In the genomic region with DNA sequence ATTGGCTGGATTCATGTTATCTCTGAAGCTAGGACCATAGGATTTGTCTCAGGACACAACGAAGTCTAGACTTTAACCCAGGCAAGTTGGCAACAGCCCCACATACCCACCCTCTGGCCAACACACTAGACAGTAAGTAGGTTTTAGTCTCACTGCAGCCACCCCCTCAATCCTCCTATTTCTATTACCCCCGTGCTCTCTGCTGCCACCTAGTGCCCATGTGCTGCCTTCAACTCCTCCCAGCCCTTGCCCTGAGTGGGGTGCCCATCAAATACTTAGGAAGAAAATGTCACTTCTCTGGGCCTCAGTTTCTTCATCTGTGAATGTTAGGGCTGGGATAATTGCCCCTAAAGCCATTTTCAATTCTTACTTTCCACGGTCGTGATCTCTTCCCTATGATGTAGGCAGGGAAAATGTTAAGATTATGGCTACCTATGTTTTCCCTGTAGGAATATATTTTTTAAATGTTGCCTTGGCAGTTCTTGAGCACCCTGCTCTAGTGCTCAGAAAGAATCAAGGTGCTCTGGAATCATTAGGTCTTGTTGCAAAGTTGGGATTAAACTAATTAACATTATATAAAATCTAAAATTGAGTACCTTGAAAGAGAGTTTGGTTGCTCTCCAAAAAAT, we compare ENCODE assay signal across 9 cellular contexts.
DNase-seq lines count a peak whose midpoint lies in the region; ATAC-seq and TF ChIP-seq lines count a peak whose summit lies in the region.
"Had no signal": no experiment of that assay in that cellular context is flagged by ENCODE, and none has a peak within 500 bp of the region (broad histone marks: within the 10 kb centered on the region; RNA-seq: fewer than 3 reads in every experiment).

No MANE protein-coding gene starts in this region.

- dilution Hi-C loops in mammary epithelial cell (cut with HindIII; ENCODE audit: low sequenced_read_pairs), result no loop called here

- no peak overlapping the region for H3K9ac ChIP-seq in mammary epithelial cell (ENCODE audit: insufficient read depth, low read length)

- no peak overlapping the region for H3K4me2 ChIP-seq in mammary epithelial cell (ENCODE audit: insufficient read depth, low read depth, low read length)

- H3K4me3 ChIP-seq in mammary epithelial cell (replicated peaks in 1 of 3; ENCODE audit: insufficient read depth in 1 of 3, low read depth in 2 of 3, low read length in 3 of 3) (no peak overlapping the region), gastrocnemius medialis (no peak overlapping the region)

- in situ Hi-C loops in mammary epithelial cell (cut with MboI; ENCODE audit: low sequenced_read_pairs in 2 of 2) (loop anchor here in 1 of 2 donors (10.0 kb wide), 1 partner anchor 221 kb away; no protein-coding TSS in a partner anchor), gastrocnemius medialis (cut with MboI; ENCODE audit: low sequenced_read_pairs in 4 of 4) (loop anchor here in 1 of 4 donors (10.0 kb wide), 1 partner anchor 221 kb away; no protein-coding TSS in a partner anchor)

- WGBS in mammary epithelial cell (ENCODE audit: low coverage, missing lambda C conversion rate), result 11% methylated on average over 4 of the region's 4 CpGs

- H3K9me3 Mint-ChIP-seq in activated CD4-positive, alpha-beta T cell treated with anti-CD3 and anti-CD28 coated beads, Interleukin-2, amount 10 ng/mL, durations not matched to agents 24 days and 14 days, result no peaks in the 10 kb centered on the region

- no TSS peak for BruUV-seq in mammary epithelial cell (replicated peaks; lab: Mats Ljungman, UMichigan)

- no peaks in the 10 kb centered on the region for H3K79me2 ChIP-seq in mammary epithelial cell (ENCODE audit: insufficient read depth, low read length)

- no peak for TF ChIP-seq POLR2A in gastrocnemius medialis (IDR thresholded peaks at IDR 0.05)

- no peak overlapping the region for H3K27ac ChIP-seq in mammary epithelial cell (ENCODE audit: insufficient read depth, low read depth, low read length)
- no peak overlapping the region for H3K27ac ChIP-seq in gastrocnemius medialis

- CTCF ChIA-PET in mammary epithelial cell (lab: Charles Lee; ENCODE audit: low non-redundant PET), result no interaction called here

- H2AFZ ChIP-seq in mammary epithelial cell (ENCODE audit: low read depth, low read length), result no peak overlapping the region

- no peak overlapping the region for H3K27ac Mint-ChIP-seq in activated CD4-positive, alpha-beta T cell treated with anti-CD3 and anti-CD28 coated beads, Interleukin-2, amount 10 ng/mL, durations not matched to agents 24 days and 14 days
- H3K27ac Mint-ChIP-seq: naive thymus-derived CD4-positive, alpha-beta T cell had no signal

- H3K9me3 ChIP-seq in mammary epithelial cell (replicated peaks; ENCODE audit: insufficient read depth, low read length) (no peaks in the 10 kb centered on the region), gastrocnemius medialis (no peaks in the 10 kb centered on the region)

- H3K4me3 Mint-ChIP-seq in activated CD4-positive, alpha-beta T cell treated with anti-CD3 and anti-CD28 coated beads, Interleukin-2, amount 10 ng/mL, durations not matched to agents 24 days and 14 days, result no peak overlapping the region
- H3K4me3 Mint-ChIP-seq: naive thymus-derived CD4-positive, alpha-beta T cell had no signal

- H3K27me3 Mint-ChIP-seq in activated CD4-positive, alpha-beta T cell treated with anti-CD3 and anti-CD28 coated beads, Interleukin-2, amount 10 ng/mL, durations not matched to agents 24 days and 14 days, result peaks cover 4% of the 10 kb centered on the region

- peaks cover 2% of the 10 kb centered on the region for H3K4me1 Mint-ChIP-seq in activated CD4-positive, alpha-beta T cell treated with anti-CD3 and anti-CD28 coated beads, Interleukin-2, amount 10 ng/mL, durations not matched to agents 24 days and 14 days

- DNase-seq in activated CD4-positive, alpha-beta T cell treated with anti-CD3 and anti-CD28 coated beads, Interleukin-2, amount 10 ng/mL, durations not matched to agents 24 days and 14 days, result peak; percentile 80
- DNase-seq in activated CD4-positive, alpha-beta T cell treated with anti-CD3 and anti-CD28 coated beads for 1 hour, result no peak
- DNase-seq in NCI-H748 (lab: John Stamatoyannopoulos, UW; ENCODE audit: unreplicated experiment) (peak; percentile 45), mammary epithelial cell (peak; percentile 9), gastrocnemius medialis (peak in 1 of 2 donors; percentile 14), ecto neural progenitor cell (ENCODE audit: low spot score) (no peak), NCI-H1436 (lab: John Stamatoyannopoulos, UW) (no peak)

- intact Hi-C loops in activated CD4-positive, alpha-beta T cell treated with anti-CD3 and anti-CD28 coated beads, Interleukin-2, amount 10 ng/mL, durations not matched to agents 24 days and 14 days (cut with micrococcal nuclease), result no loop called here
- intact Hi-C loops in mammary epithelial cell (cut with micrococcal nuclease) (loop anchor here (1.0 to 5.0 kb wide), 4 partner anchors 14 to 449 kb away; no protein-coding TSS in a partner anchor), gastrocnemius medialis (cut with DNase I; ENCODE audit: low total_unique reads) (loop anchor here (1.0 to 10.0 kb wide), 2 partner anchors 151 to 226 kb away; no protein-coding TSS in a partner anchor)

- no peaks in the 10 kb centered on the region for H4K20me1 ChIP-seq in mammary epithelial cell (ENCODE audit: insufficient read depth, low read length)

- no peaks in the 10 kb centered on the region for H3K36me3 Mint-ChIP-seq in activated CD4-positive, alpha-beta T cell treated with anti-CD3 and anti-CD28 coated beads, Interleukin-2, amount 10 ng/mL, durations not matched to agents 24 days and 14 days (ENCODE audit: low read depth)
- H3K36me3 Mint-ChIP-seq: naive thymus-derived CD4-positive, alpha-beta T cell had no signal

- H3K27me3 ChIP-seq in mammary epithelial cell (ENCODE audit: insufficient read depth, low read length) (no peaks in the 10 kb centered on the region), gastrocnemius medialis (peaks cover 0 to 21% (median 0%) of the 10 kb centered on the region in 3 donors)

- TF ChIP-seq CTCF in mammary epithelial cell (conservative IDR thresholded peaks at IDR 0.05 in 1 of 2, IDR thresholded peaks at IDR 0.05 in 1 of 2; ENCODE audit: extremely low read depth in 1 of 2, insufficient read depth in 1 of 2, low read depth in 1 of 2, low read length in 2 of 2), result peak; percentile 85 to 95
- peak; percentile 50 to 85 (median 62) for TF ChIP-seq CTCF in gastrocnemius medialis (IDR thresholded peaks at IDR 0.05 in 4 of 5, conservative IDR thresholded peaks at IDR 0.05 in 1 of 5)

- no peaks in the 10 kb centered on the region for H3K4me1 ChIP-seq in mammary epithelial cell (ENCODE audit: insufficient read depth, low read length)
- no peaks in the 10 kb centered on the region for H3K4me1 ChIP-seq in gastrocnemius medialis

- H3K36me3 ChIP-seq in mammary epithelial cell (ENCODE audit: insufficient read depth, low read length) (no peaks in the 10 kb centered on the region), gastrocnemius medialis (no peaks in the 10 kb centered on the region)

- ATAC-seq in gastrocnemius medialis (peak in 1 of 2 donors; percentile 45), HG03280 (IDR thresholded peaks at IDR 0.05; ENCODE audit: unreplicated experiment) (no peak)
- ATAC-seq: naive thymus-derived CD4-positive, alpha-beta T cell had no signal

Comparison
In these comparisons a context has a peak if more than half of its experiments do, and no peak if none do; other contexts are left out.
1. DNase-seq: peak in activated CD4-positive, alpha-beta T cell treated with anti-CD3 and anti-CD28 coated beads, Interleukin-2, amount 10 ng/mL, durations not matched to agents 24 days and 14 days (single experiment), NCI-H748 (single experiment) and mammary epithelial cell (single experiment); none in activated CD4-positive, alpha-beta T cell treated with anti-CD3 and anti-CD28 coated beads for 1 hour (single experiment), ecto neural progenitor cell (single experiment) and NCI-H1436 (single experiment).